In the genomic region with DNA sequence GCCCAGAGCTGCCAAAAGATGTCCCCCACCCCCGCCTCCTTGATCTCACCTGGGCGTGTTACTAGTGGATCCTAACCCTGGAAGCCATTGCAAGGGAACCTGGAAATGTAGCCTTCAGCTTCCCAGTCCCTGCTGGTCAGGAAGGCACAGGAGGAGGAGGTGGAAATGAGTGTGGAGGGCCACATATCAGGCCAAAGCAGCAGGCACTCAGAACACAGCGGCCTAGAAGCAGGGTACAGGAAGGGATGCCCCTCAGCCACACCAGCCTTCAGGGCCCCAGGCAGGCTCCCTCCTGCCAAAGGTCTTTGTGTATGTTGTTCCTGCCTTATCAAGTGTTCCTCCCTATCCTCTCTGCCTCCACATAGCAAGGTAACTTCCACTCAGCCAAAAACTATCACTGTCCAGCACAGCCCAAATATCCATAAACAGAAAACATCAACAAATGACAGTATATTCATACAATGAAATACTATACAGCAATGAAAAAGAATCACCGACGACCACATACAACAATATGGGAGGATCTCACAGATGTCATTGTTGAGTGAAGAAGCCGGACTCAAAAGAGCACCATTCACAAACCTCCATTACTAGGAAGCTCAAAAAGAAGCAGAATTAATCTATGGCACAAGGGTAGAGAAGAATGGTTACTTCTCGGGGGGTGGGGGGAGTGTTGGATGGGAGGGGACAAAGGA, we compare ENCODE assay signal across 21 cellular contexts. TPM values are rescaled to one million over a fixed set of nuclear protein-coding genes. Genes with fewer than 3 reads are reported as not detected.
DNase-seq lines count a peak whose midpoint lies in the region; ATAC-seq and FAIRE-seq lines count a peak whose summit lies in the region.
"Had no signal": no experiment of that assay in that cellular context is flagged by ENCODE, and none has a peak within 500 bp of the region (broad histone marks: within the 10 kb centered on the region; RNA-seq: fewer than 3 reads in every experiment).

No MANE protein-coding gene starts in this region.

- no peak overlapping the region for H3K4me2 ChIP-seq in mesenchymal stem cell (ENCODE audit: low read length, poor library complexity, severe bottlenecking)

- no peak overlapping the region for H3K4me3 ChIP-seq in mesenchymal stem cell (ENCODE audit: insufficient read depth in 1 of 2, low read depth in 1 of 2, low read length in 2 of 2)
- H3K4me3 ChIP-seq: GM23248, HAP-1 had no signal

- H3K79me1 ChIP-seq in mesenchymal stem cell (replicated peaks; ENCODE audit: low read length, poor library complexity, severe bottlenecking): no peaks in the 10 kb centered on the region

- no peak for ATAC-seq in left ventricle myocardium superior

- H3K9ac ChIP-seq in mesenchymal stem cell (ENCODE audit: low read length): no peak overlapping the region
- H3K9ac ChIP-seq: GM23248 had no signal

- H3K18ac ChIP-seq in mesenchymal stem cell (ENCODE audit: low read depth in 1 of 2, low read length in 2 of 2): no peak overlapping the region

- H3K27ac ChIP-seq in mesenchymal stem cell (ENCODE audit: low read length, poor library complexity, severe bottlenecking): no peak overlapping the region
- H3K27ac ChIP-seq: C4-2B, GM23248, HL-60 had no signal

- no peak overlapping the region for H2AFZ ChIP-seq in mesenchymal stem cell (ENCODE audit: low read depth, low read length)
- H2AFZ ChIP-seq: GM23248 had no signal

- 89% methylated on average over 7 of the region's 7 CpGs for WGBS in mesenchymal stem cell

- no peak overlapping the region for H2AK5ac ChIP-seq in mesenchymal stem cell (ENCODE audit: low read length, severe bottlenecking)

- no peaks in the 10 kb centered on the region for H3K36me3 ChIP-seq in mesenchymal stem cell (ENCODE audit: control insufficient read depth in 1 of 2, insufficient read depth in 2 of 2, low read depth in 1 of 2, low read length in 2 of 2)
- H3K36me3 ChIP-seq: HAP-1 had no signal

- H3K4ac ChIP-seq in mesenchymal stem cell (ENCODE audit: low read depth in 1 of 2, low read length in 2 of 2): no peak overlapping the region

- no peak overlapping the region for H4K8ac ChIP-seq in mesenchymal stem cell (ENCODE audit: low read length)

- no peak overlapping the region for H2BK120ac ChIP-seq in mesenchymal stem cell (ENCODE audit: low read depth, low read length)

- peaks cover 14% of the 10 kb centered on the region for H3K4me1 ChIP-seq in mesenchymal stem cell (ENCODE audit: control insufficient read depth, insufficient read depth, low read depth, low read length)
- H3K4me1 ChIP-seq: HAP-1 had no signal

- peak; percentile 13 for FAIRE-seq in HTR-8/SVneo (lab: Jason Lieb, UNC)
- FAIRE-seq: A204.1, D721Med, G401.6, GM12891 had no signal

- intact Hi-C loops in cardiac septum (cut with DNase I) (loop anchor here (10.0 kb wide), 2 partner anchors 205 to 305 kb away; a partner anchor contains a TSS), left ventricle myocardium superior (cut with micrococcal nuclease) (no loop called here), posterior vena cava (cut with DNase I) (loop anchor here (10.0 kb wide), 4 partner anchors 125 to 215 kb away; a partner anchor contains a TSS)

- H3K23ac ChIP-seq in mesenchymal stem cell (ENCODE audit: low read length in 2 of 2): no peak overlapping the region

- peak; percentile 64 for DNase-seq in cardiac septum (ENCODE audit: low spot score)
- DNase-seq in left ventricle myocardium superior: no peak
- no peak for DNase-seq in HTR-8/SVneo (ENCODE audit: insufficient read length, low spot score)
- DNase-seq in mesenchymal stem cell: no peak
- peak; percentile 47 for DNase-seq in posterior vena cava (ENCODE audit: low spot score)
- no peak for DNase-seq in HPDE6-E6E7 (ENCODE audit: extremely low spot score)
- DNase-seq in foreskin melanocyte: no peak
- no peak for DNase-seq in stimulated activated CD4-positive, alpha-beta T cell treated with anti-CD3 and anti-CD28 coated beads, Interleukin-4, amount 100 ng/mL, for 24 hours
- DNase-seq: AML-193, Caco-2, GM23248 had no signal

- peaks cover 4 to 12% of the 10 kb centered on the region in 2 experiments for H3K27me3 ChIP-seq in mesenchymal stem cell (ENCODE audit: control insufficient read depth in 1 of 2, insufficient read depth in 1 of 2, low read length in 2 of 2)

- H2BK12ac ChIP-seq in mesenchymal stem cell (ENCODE audit: low read length in 2 of 2): no peak overlapping the region

- H3K9me3 ChIP-seq in mesenchymal stem cell (ENCODE audit: control insufficient read depth, low read length): no peaks in the 10 kb centered on the region
- H3K9me3 ChIP-seq: Caco-2, HAP-1 had no signal

- H2BK15ac ChIP-seq in mesenchymal stem cell (ENCODE audit: low read depth, poor library complexity, severe bottlenecking): no peak overlapping the region

- no peak overlapping the region for H3K14ac ChIP-seq in mesenchymal stem cell (ENCODE audit: low read length in 2 of 2)

- H4K91ac ChIP-seq in mesenchymal stem cell (ENCODE audit: low read length): peak overlapping the region; percentile 5

- H2BK5ac ChIP-seq in mesenchymal stem cell (ENCODE audit: low read depth, low read length, poor library complexity, severe bottlenecking): no peak overlapping the region

RNA-seq across cellular contexts. Expression of a gene that starts 28.2 kb away (rescaled TPM):
- total RNA-seq in cardiac septum (not detected), left ventricle myocardium superior (not detected), posterior vena cava (not detected)
- not detected for polyA plus RNA-seq in mesenchymal stem cell (2013, experiment 1 of 2)
- polyA plus RNA-seq in mesenchymal stem cell (2013, experiment 2 of 2): not detected
- total RNA-seq: Caco-2; CD4-positive, alpha-beta T cell; GM23248; H4 had no signal
- polyA plus RNA-seq: BJ, GM23248 had no signal

RNA-seq across cellular contexts. Expression of a gene that starts 42.2 kb away (rescaled TPM):
- total RNA-seq in cardiac septum: 554 TPM
- total RNA-seq in left ventricle myocardium superior: 335 TPM
- polyA plus RNA-seq in mesenchymal stem cell (2013, experiment 1 of 2): 112 TPM
- 112 TPM for polyA plus RNA-seq in mesenchymal stem cell (2013, experiment 2 of 2)
- total RNA-seq in posterior vena cava: 100 to 1,000 TPM; 359 to 405 TPM

Comparison
In these comparisons a context has a peak if more than half of its experiments do, and no peak if none do; other contexts are left out.
1. DNase-seq: peak in cardiac septum (single experiment) and posterior vena cava (single experiment); none in left ventricle myocardium superior (single experiment), HTR-8/SVneo (single experiment), mesenchymal stem cell (single experiment), HPDE6-E6E7 (single experiment), foreskin melanocyte (single experiment) and stimulated activated CD4-positive, alpha-beta T cell treated with anti-CD3 and anti-CD28 coated beads, Interleukin-4, amount 100 ng/mL, for 24 hours (single experiment).